15 cellular contexts compared by ENCODE assay signal in genomic region chr2:29016500-29016899, GRCh38. TPM values are rescaled to one million over a fixed set of nuclear protein-coding genes. Genes with fewer than 3 reads are reported as not detected.
DNase-seq lines count a peak whose midpoint lies in the region; ATAC-seq and TF ChIP-seq lines count a peak whose summit lies in the region.
"Had no signal": no experiment of that assay in that cellular context is flagged by ENCODE, and none has a peak within 500 bp of the region (broad histone marks: within the 10 kb centered on the region; RNA-seq: fewer than 3 reads in every experiment).

No MANE protein-coding gene starts in this region.

- 27 to 45% (median 37%) methylated on average over 6 of the region's 6 CpGs for WGBS in heart left ventricle, 4 donors
- WGBS in mesenchymal stem cell, result 72% methylated on average over 6 of the region's 6 CpGs

- H3K27ac Mint-ChIP-seq in activated naive CD8-positive, alpha-beta T cell treated with anti-CD3 and anti-CD28 coated beads, Interleukin-2, amount 10 ng/mL, durations not matched to agents 7 days and 5 days, result peak overlapping the region; percentile 99
- H3K27ac Mint-ChIP-seq in naive thymus-derived CD4-positive, alpha-beta T cell, result peak overlapping the region; percentile 94 to 100 (median 99)

- H3K36me3 Mint-ChIP-seq in activated naive CD8-positive, alpha-beta T cell treated with anti-CD3 and anti-CD28 coated beads, Interleukin-2, amount 10 ng/mL, durations not matched to agents 7 days and 5 days, result peaks cover 5% of the 10 kb centered on the region
- peaks cover 0 to 9% (median 5%) of the 10 kb centered on the region in 5 donors for H3K36me3 Mint-ChIP-seq in naive thymus-derived CD4-positive, alpha-beta T cell

- intact Hi-C loops in heart left ventricle (cut with DNase I) (loop anchor here in 2 of 10 donors (5.0 to 10.0 kb wide), 2 partner anchors 98 to 101 kb away; partner anchors contain the start of gene CLIP4 (in 2 of the 2)), Right ventricle myocardium inferior (cut with DNase I) (loop anchor here (5.0 to 10.0 kb wide), 2 partner anchors 101 to 392 kb away; partner anchors contain the start of gene CLIP4), uterus (cut with DNase I; ENCODE audit: low total_unique reads) (no loop called here)
- intact Hi-C loops in naive thymus-derived CD4-positive, alpha-beta T cell (cut with micrococcal nuclease), result loop anchor here in 1 of 2 donors (10.0 kb wide), 2 partner anchors 122 to 298 kb away; partner anchors contain the start of gene WDR43

- H3K4me3 ChIP-seq in heart left ventricle (no peak overlapping the region), uterus (no peak overlapping the region), mesenchymal stem cell (ENCODE audit: insufficient read depth in 1 of 2, low read depth in 1 of 2, low read length in 2 of 2) (no peak overlapping the region), MG63 (no peak overlapping the region)
- no peak overlapping the region for H3K4me3 ChIP-seq in naive thymus-derived CD4-positive, alpha-beta T cell (ENCODE audit: low read length)
- H3K4me3 ChIP-seq: GM12878 had no signal

- no peak overlapping the region for H2AK5ac ChIP-seq in mesenchymal stem cell (ENCODE audit: low read length, severe bottlenecking)

- no peaks in the 10 kb centered on the region for H3K27me3 ChIP-seq in heart left ventricle
- H3K27me3 ChIP-seq in naive thymus-derived CD4-positive, alpha-beta T cell (ENCODE audit: control insufficient read depth in 2 of 2, insufficient read depth in 2 of 2, low read length in 2 of 2), result no peaks in the 10 kb centered on the region
- H3K27me3 ChIP-seq in uterus, result no peaks in the 10 kb centered on the region
- H3K27me3 ChIP-seq in mesenchymal stem cell (ENCODE audit: control insufficient read depth in 1 of 2, insufficient read depth in 1 of 2, low read length in 2 of 2), result peaks cover 0 to 53% of the 10 kb centered on the region in 2 experiments
- no peaks in the 10 kb centered on the region for H3K27me3 ChIP-seq in MG63
- H3K27me3 ChIP-seq: BE2C had no signal

- H3K27me3 Mint-ChIP-seq in activated naive CD8-positive, alpha-beta T cell treated with anti-CD3 and anti-CD28 coated beads, Interleukin-2, amount 10 ng/mL, durations not matched to agents 7 days and 5 days, result no peaks in the 10 kb centered on the region
- no peaks in the 10 kb centered on the region for H3K27me3 Mint-ChIP-seq in naive thymus-derived CD4-positive, alpha-beta T cell

- H2BK12ac ChIP-seq in mesenchymal stem cell (ENCODE audit: low read length in 2 of 2), result no peak overlapping the region

- no peak overlapping the region for H2BK15ac ChIP-seq in mesenchymal stem cell (ENCODE audit: low read depth, poor library complexity, severe bottlenecking)

- no peak overlapping the region for H3K4ac ChIP-seq in mesenchymal stem cell (ENCODE audit: low read depth in 1 of 2, low read length in 2 of 2)

- DNase-seq in heart left ventricle (peak in 3 of 5 donors; percentile 65 to 72 (median 69)), Right ventricle myocardium inferior (ENCODE audit: missing footprints) (no peak), uterus (no peak), retina (no peak), mesenchymal stem cell (no peak), MG63 (no peak)
- DNase-seq in activated naive CD8-positive, alpha-beta T cell treated with anti-CD3 and anti-CD28 coated beads, Interleukin-2, amount 10 ng/mL, durations not matched to agents 7 days and 5 days, result no peak
- peak in 2 of 9 donors; percentile 13 to 22 for DNase-seq in naive thymus-derived CD4-positive, alpha-beta T cell
- DNase-seq: BE2C, mesendoderm, MM.1S, trophoblast cell had no signal

- no peak for TF ChIP-seq CTCF in heart left ventricle (IDR thresholded peaks at IDR 0.05)
- TF ChIP-seq CTCF in uterus (IDR thresholded peaks at IDR 0.05), result no peak

- H3K23ac ChIP-seq in mesenchymal stem cell (ENCODE audit: low read length in 2 of 2), result no peak overlapping the region

- POLR2A ChIA-PET in activated naive CD8-positive, alpha-beta T cell treated with anti-CD3 and anti-CD28 coated beads, Interleukin-2, amount 10 ng/mL, durations not matched to agents 7 days and 5 days (lab: Charles Lee), result interaction anchor here (2.5 kb wide), 1 partner anchor 100 kb away, joined by 18 read pairs; no protein-coding TSS in a partner anchor
- POLR2A ChIA-PET in naive thymus-derived CD4-positive, alpha-beta T cell (lab: Charles Lee), result interaction anchor here (0.6 to 7.8 kb wide), 7 partner anchors 10 to 1626 kb away, joined by 3 to 80 read pairs (median 4); partner anchors contain the start of genes CLIP4 and PPP1CB

- peaks cover 0 to 68% (median 51%) of the 10 kb centered on the region in 12 donors for H3K4me1 ChIP-seq in heart left ventricle
- peaks cover 56 to 68% of the 10 kb centered on the region in 2 donors for H3K4me1 ChIP-seq in naive thymus-derived CD4-positive, alpha-beta T cell (ENCODE audit: control insufficient read depth in 2 of 2, insufficient read depth in 2 of 2, low read length in 2 of 2)
- peaks cover 0 to 9% of the 10 kb centered on the region in 2 donors for H3K4me1 ChIP-seq in uterus
- peaks cover 23% of the 10 kb centered on the region for H3K4me1 ChIP-seq in mesenchymal stem cell (ENCODE audit: control insufficient read depth, insufficient read depth, low read depth, low read length)

- TF ChIP-seq POLR2A in heart left ventricle (IDR thresholded peaks at IDR 0.05) (no peak), uterus (IDR thresholded peaks at IDR 0.05) (no peak)

- H2BK5ac ChIP-seq in mesenchymal stem cell (ENCODE audit: low read depth, low read length, poor library complexity, severe bottlenecking), result no peak overlapping the region

- H4K91ac ChIP-seq in mesenchymal stem cell (ENCODE audit: low read length), result no peak overlapping the region

- H3K4me1 Mint-ChIP-seq in activated naive CD8-positive, alpha-beta T cell treated with anti-CD3 and anti-CD28 coated beads, Interleukin-2, amount 10 ng/mL, durations not matched to agents 7 days and 5 days, result peaks cover 53% of the 10 kb centered on the region
- peaks cover 53 to 66% (median 57%) of the 10 kb centered on the region in 7 donors for H3K4me1 Mint-ChIP-seq in naive thymus-derived CD4-positive, alpha-beta T cell

- no peaks in the 10 kb centered on the region for H3K79me1 ChIP-seq in mesenchymal stem cell (replicated peaks; ENCODE audit: low read length, poor library complexity, severe bottlenecking)

- no peaks in the 10 kb centered on the region for H3K36me3 ChIP-seq in heart left ventricle
- no peaks in the 10 kb centered on the region for H3K36me3 ChIP-seq in naive thymus-derived CD4-positive, alpha-beta T cell (ENCODE audit: control insufficient read depth in 2 of 3, insufficient read depth in 3 of 3, low read length in 3 of 3)
- H3K36me3 ChIP-seq in uterus, result no peaks in the 10 kb centered on the region
- no peaks in the 10 kb centered on the region for H3K36me3 ChIP-seq in mesenchymal stem cell (ENCODE audit: control insufficient read depth in 1 of 2, insufficient read depth in 2 of 2, low read depth in 1 of 2, low read length in 2 of 2)
- H3K36me3 ChIP-seq in MG63, result no peaks in the 10 kb centered on the region
- H3K36me3 ChIP-seq: BE2C had no signal

- ATAC-seq in heart left ventricle, result no peak
- ATAC-seq in Right ventricle myocardium inferior, result no peak
- ATAC-seq in activated naive CD8-positive, alpha-beta T cell treated with anti-CD3 and anti-CD28 coated beads, Interleukin-2, amount 10 ng/mL, durations not matched to agents 7 days and 5 days (ENCODE audit: low read depth), result no peak
- ATAC-seq in naive thymus-derived CD4-positive, alpha-beta T cell, result no peak
- ATAC-seq: GM12878 had no signal

- no peak overlapping the region for H2AFZ ChIP-seq in mesenchymal stem cell (ENCODE audit: low read depth, low read length)

- CTCF ChIA-PET in naive thymus-derived CD4-positive, alpha-beta T cell (lab: Charles Lee), result interaction anchor here (0.8 kb wide), 1 partner anchor 99 kb away, joined by 3 read pairs; no protein-coding TSS in a partner anchor

- H3K14ac ChIP-seq in mesenchymal stem cell (ENCODE audit: low read length in 2 of 2), result no peak overlapping the region

- H3K4me3 Mint-ChIP-seq in activated naive CD8-positive, alpha-beta T cell treated with anti-CD3 and anti-CD28 coated beads, Interleukin-2, amount 10 ng/mL, durations not matched to agents 7 days and 5 days, result peak overlapping the region; percentile 89
- peak overlapping the region; percentile 15 to 92 (median 78) for H3K4me3 Mint-ChIP-seq in naive thymus-derived CD4-positive, alpha-beta T cell

- H3K9ac ChIP-seq in mesenchymal stem cell (ENCODE audit: low read length), result no peak overlapping the region

- no peak overlapping the region for H4K8ac ChIP-seq in mesenchymal stem cell (ENCODE audit: low read length)

- no peaks in the 10 kb centered on the region for H3K9me3 Mint-ChIP-seq in activated naive CD8-positive, alpha-beta T cell treated with anti-CD3 and anti-CD28 coated beads, Interleukin-2, amount 10 ng/mL, durations not matched to agents 7 days and 5 days
- peaks cover 0 to 4% (median 0%) of the 10 kb centered on the region in 11 donors for H3K9me3 Mint-ChIP-seq in naive thymus-derived CD4-positive, alpha-beta T cell

- H3K4me2 ChIP-seq in mesenchymal stem cell (ENCODE audit: low read length, poor library complexity, severe bottlenecking), result no peak overlapping the region

- no peaks in the 10 kb centered on the region for H3K9me3 ChIP-seq in heart left ventricle
- no peaks in the 10 kb centered on the region for H3K9me3 ChIP-seq in naive thymus-derived CD4-positive, alpha-beta T cell (ENCODE audit: control insufficient read depth in 2 of 3, low read length in 3 of 3)
- H3K9me3 ChIP-seq in uterus, result no peaks in the 10 kb centered on the region
- no peaks in the 10 kb centered on the region for H3K9me3 ChIP-seq in mesenchymal stem cell (ENCODE audit: control insufficient read depth, low read length)
- no peaks in the 10 kb centered on the region for H3K9me3 ChIP-seq in MG63
- H3K9me3 ChIP-seq: BE2C had no signal

- H2BK120ac ChIP-seq in mesenchymal stem cell (ENCODE audit: low read depth, low read length), result no peak overlapping the region

- H3K27ac ChIP-seq in heart left ventricle (peak overlapping the region; percentile 79 to 98 (median 88)), uterus (peak overlapping the region; percentile 18 to 21), mesenchymal stem cell (ENCODE audit: low read length, poor library complexity, severe bottlenecking) (no peak overlapping the region)
- peak overlapping the region; percentile 77 for H3K27ac ChIP-seq in naive thymus-derived CD4-positive, alpha-beta T cell (ENCODE audit: low read depth, low read length)

- no peak overlapping the region for H3K18ac ChIP-seq in mesenchymal stem cell (ENCODE audit: low read depth in 1 of 2, low read length in 2 of 2)

RNA-seq across cellular contexts. Expression of gene TOGARAM2, which starts 35.4 kb away (rescaled TPM):
- 10 to 100 TPM in 3 of 9 donors, 1 to 10 TPM in 5, under 1 TPM in 1; 0.24 to 23.5 (median 6.2) TPM for total RNA-seq in heart left ventricle
- polyA plus RNA-seq in heart left ventricle, result 10 to 100 TPM in 1 of 2 donors, 1 to 10 TPM in 1; 5.5 to 23.9 TPM
- 38.0 TPM for total RNA-seq in Right ventricle myocardium inferior
- 1 to 10 TPM; 5.2 to 5.3 TPM for total RNA-seq in activated naive CD8-positive, alpha-beta T cell treated with anti-CD3 and anti-CD28 coated beads, Interleukin-2, amount 10 ng/mL, durations not matched to agents 7 days and 5 days
- 1 to 10 TPM in 4 of 5 experiments, under 1 TPM in 1; 0.97 to 4.9 (median 1.6) TPM for total RNA-seq in naive thymus-derived CD4-positive, alpha-beta T cell
- polyA plus RNA-seq in naive thymus-derived CD4-positive, alpha-beta T cell, result under 1 TPM in 1 of 2 donors, not detected in 1; 0.58 TPM
- 1 to 10 TPM in 1 of 4 donors, under 1 TPM in 1, not detected in 2; 0.61 to 1.5 TPM for total RNA-seq in uterus
- 0.06 TPM for polyA plus RNA-seq in mesenchymal stem cell (2013, experiment 1 of 2)
- 0.08 TPM for polyA plus RNA-seq in mesenchymal stem cell (2013, experiment 2 of 2)
- 1.0 and 3.7 TPM in 2 replicates for total RNA-seq in MG63 (2014; rRNA removed; shearing (Covaris generic); ENCODE audit: low replicate concordance)
- total RNA-seq: osteocyte had no signal

RNA-seq across cellular contexts. Expression of gene PCARE, which starts 57.8 kb away (rescaled TPM):
- 1 to 10 TPM in 4 of 9 donors, under 1 TPM in 5; 0.61 to 2.4 (median 0.87) TPM for total RNA-seq in heart left ventricle
- polyA plus RNA-seq in heart left ventricle, result 1 to 10 TPM in 1 of 2 donors, under 1 TPM in 1; 0.10 to 1.6 TPM
- 0.51 TPM for total RNA-seq in Right ventricle myocardium inferior
- total RNA-seq in activated naive CD8-positive, alpha-beta T cell treated with anti-CD3 and anti-CD28 coated beads, Interleukin-2, amount 10 ng/mL, durations not matched to agents 7 days and 5 days, result not detected
- not detected for total RNA-seq in naive thymus-derived CD4-positive, alpha-beta T cell
- not detected for polyA plus RNA-seq in naive thymus-derived CD4-positive, alpha-beta T cell
- not detected for total RNA-seq in uterus
- not detected for polyA plus RNA-seq in mesenchymal stem cell (2013, experiment 1 of 2)
- polyA plus RNA-seq in mesenchymal stem cell (2013, experiment 2 of 2), result not detected
- total RNA-seq in MG63 (2014; rRNA removed; shearing (Covaris generic); ENCODE audit: low replicate concordance), result not detected in 2 replicates
- total RNA-seq: HT-29, osteocyte had no signal

Comparison
In these comparisons a context has a peak if more than half of its experiments do, and no peak if none do; other contexts are left out.
1. DNase-seq: peak in heart left ventricle (3 of 5); none in Right ventricle myocardium inferior (single experiment), activated naive CD8-positive, alpha-beta T cell treated with anti-CD3 and anti-CD28 coated beads, Interleukin-2, amount 10 ng/mL, durations not matched to agents 7 days and 5 days (single experiment), uterus (0 of 2), retina (single experiment), mesenchymal stem cell (single experiment) and MG63 (single experiment).